In the genomic region with DNA sequence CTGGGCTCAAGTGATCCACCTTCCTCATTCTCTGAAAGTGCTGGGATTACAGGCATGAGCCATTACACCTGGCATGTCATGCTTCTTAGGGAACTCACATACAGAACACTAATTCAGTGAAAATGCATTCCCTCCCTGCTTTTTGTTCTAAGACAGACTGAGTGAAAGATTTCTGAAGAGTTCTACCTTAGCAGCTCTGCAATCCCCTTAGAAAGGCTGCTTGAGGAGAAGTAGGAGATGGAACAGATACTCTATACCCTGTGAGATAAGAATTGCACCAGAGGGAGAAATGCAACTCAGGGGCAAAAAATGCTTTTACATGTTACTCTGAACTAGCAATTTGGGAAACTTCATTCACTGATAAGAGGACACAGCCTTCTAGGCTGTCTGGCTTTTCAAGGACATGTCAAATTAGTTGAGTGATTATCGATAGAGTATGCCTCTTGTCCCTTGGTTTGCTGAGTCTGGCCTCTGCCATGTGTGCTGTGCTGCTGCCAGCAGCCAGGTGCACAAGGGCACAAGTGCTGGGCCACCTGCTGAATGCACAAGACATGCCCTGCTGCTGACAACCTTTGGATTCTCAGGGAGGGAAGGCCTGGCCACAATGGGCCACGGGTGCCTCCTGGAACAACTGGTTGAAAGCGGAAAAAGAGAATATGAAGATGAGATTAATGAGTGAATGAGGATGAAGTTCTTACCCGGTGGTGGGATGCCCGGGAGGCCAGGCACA, we compare ENCODE assay signal across 15 cellular contexts. TPM values are rescaled to one million over a fixed set of nuclear protein-coding genes. Genes with fewer than 3 reads are reported as not detected.
"Had no signal": no experiment of that assay in that cellular context is flagged by ENCODE, and none has a peak within 500 bp of the region (broad histone marks: within the 10 kb centered on the region; RNA-seq: fewer than 3 reads in every experiment).

No MANE protein-coding gene starts in this region.

- H3K27me3 Mint-ChIP-seq: activated CD8-positive, alpha-beta memory T cell treated with anti-CD3 and anti-CD28 coated beads, Interleukin-2, amount 10 ng/mL, durations not matched to agents 7 days and 5 days; naive thymus-derived CD8-positive, alpha-beta T cell had no signal

- H3K27ac ChIP-seq: heart left ventricle, psoas muscle, sigmoid colon had no signal

- H3K27me3 ChIP-seq: heart left ventricle, sigmoid colon had no signal

- ATAC-seq: activated CD8-positive, alpha-beta memory T cell treated with anti-CD3 and anti-CD28 coated beads, Interleukin-2, amount 10 ng/mL, durations not matched to agents 7 days and 5 days; activated T-cell treated with anti-CD3 and anti-CD28 coated beads, Interleukin-2, amount 50 U/mL, for 72 hours; naive thymus-derived CD8-positive, alpha-beta T cell; psoas muscle; stimulated activated naive CD8-positive, alpha-beta T cell treated with anti-CD3 and anti-CD28 coated beads, Interleukin-15, Interleukin-2, amounts not matched to agents 100 U/mL and 50 U/mL, for 24 hours had no signal

- DNase-seq: activated CD4-positive, alpha-beta T cell treated with anti-CD3 and anti-CD28 coated beads for 1 hour; activated CD4-positive, alpha-beta T cell treated with anti-CD3 and anti-CD28 coated beads, Interleukin-2, amount 50 U/mL, for 48 hours; activated CD8-positive, alpha-beta memory T cell treated with anti-CD3 and anti-CD28 coated beads, Interleukin-2, amount 10 ng/mL, durations not matched to agents 7 days and 5 days; activated naive CD4-positive, alpha-beta T cell; activated T-cell treated with anti-CD3 and anti-CD28 coated beads, Interleukin-2, amount 50 U/mL, for 72 hours; caudate nucleus; effector memory CD4-positive, alpha-beta T cell; heart left ventricle; mammary epithelial cell; naive thymus-derived CD8-positive, alpha-beta T cell; occipital lobe; psoas muscle; sigmoid colon; stimulated activated naive CD8-positive, alpha-beta T cell treated with anti-CD3 and anti-CD28 coated beads, Interleukin-15, Interleukin-2, amounts not matched to agents 100 U/mL and 50 U/mL, for 24 hours; T-helper 9 cell had no signal

- H3K4me3 Mint-ChIP-seq: activated CD8-positive, alpha-beta memory T cell treated with anti-CD3 and anti-CD28 coated beads, Interleukin-2, amount 10 ng/mL, durations not matched to agents 7 days and 5 days; activated T-cell treated with anti-CD3 and anti-CD28 coated beads, Interleukin-2, amount 50 U/mL, for 72 hours; naive thymus-derived CD8-positive, alpha-beta T cell had no signal

- H3K4me1 Mint-ChIP-seq: activated CD8-positive, alpha-beta memory T cell treated with anti-CD3 and anti-CD28 coated beads, Interleukin-2, amount 10 ng/mL, durations not matched to agents 7 days and 5 days had no signal

- H3K9me3 Mint-ChIP-seq: activated T-cell treated with anti-CD3 and anti-CD28 coated beads, Interleukin-2, amount 50 U/mL, for 72 hours; naive thymus-derived CD8-positive, alpha-beta T cell had no signal

- H3K4me3 ChIP-seq: heart left ventricle, psoas muscle, sigmoid colon had no signal

- H3K27ac Mint-ChIP-seq: activated CD8-positive, alpha-beta memory T cell treated with anti-CD3 and anti-CD28 coated beads, Interleukin-2, amount 10 ng/mL, durations not matched to agents 7 days and 5 days; activated T-cell treated with anti-CD3 and anti-CD28 coated beads, Interleukin-2, amount 50 U/mL, for 72 hours had no signal

- H3K9me3 ChIP-seq: heart left ventricle, psoas muscle, sigmoid colon had no signal

RNA-seq across cellular contexts. Expression of gene STAB1, which starts 59.1 kb away (rescaled TPM):
- total RNA-seq: activated CD8-positive, alpha-beta memory T cell treated with anti-CD3 and anti-CD28 coated beads, Interleukin-2, amount 10 ng/mL, durations not matched to agents 7 days and 5 days had no signal
- polyA plus RNA-seq: naive thymus-derived CD8-positive, alpha-beta T cell had no signal
